8 cellular contexts compared by ENCODE assay signal in genomic region chr2:43105586-43106562, GRCh38.
DNase-seq lines count a peak whose midpoint lies in the region; ATAC-seq, FAIRE-seq and TF ChIP-seq lines count a peak whose summit lies in the region.

No MANE protein-coding gene starts in this region.

- TF ChIP-seq CTCF in AG04450 (IDR thresholded peaks at IDR 0.05; ENCODE audit: low read depth, low read length): peak; percentile 60

- no peak for FAIRE-seq in H54 (lab: Jason Lieb, UNC)

- CTCF ChIA-PET in AG04450 (lab: Charles Lee): interaction anchor here (0.8 to 2.2 kb wide), 13 partner anchors 11 to 226 kb away, joined by 3 to 6 read pairs (median 3); no protein-coding TSS in a partner anchor

- H3K9me3 ChIP-seq in AG04450 (ENCODE audit: control insufficient read depth, insufficient read depth, low read length): no peaks in the 10 kb centered on the region; the same call in none of the 2 replicates

- DNase-seq in AG04450 (ENCODE audit: low read depth, low spot score): peak; percentile 59
- DNase-seq in H54 (ENCODE audit: insufficient read length, low spot score): peak; percentile 41
- peak; percentile 86 for DNase-seq in RPMI8226
- peak; percentile 42 for DNase-seq in fibroblast of gingiva (ENCODE audit: low read depth)
- DNase-seq in pons (ENCODE audit: low spot score): peak; percentile 78
- no peak for DNase-seq in T-helper 9 cell

- ATAC-seq in GM18520 (IDR thresholded peaks at IDR 0.05; ENCODE audit: unreplicated experiment) (no peak), GM21447 (IDR thresholded peaks at IDR 0.05; ENCODE audit: unreplicated experiment) (no peak)

- POLR2A ChIA-PET in AG04450 (lab: Yijun Ruan, JAX): interaction anchor here (0.8 to 1.5 kb wide), 2 partner anchors 64 to 114 kb away, joined by 3 to 4 read pairs; no protein-coding TSS in a partner anchor

- H3K27ac ChIP-seq in AG04450 (ENCODE audit: low read depth, low read length): peak overlapping the region; percentile 70

- no peak overlapping the region for H3K4me3 ChIP-seq in AG04450 (ENCODE audit: low read depth, low read length)

- H3K27me3 ChIP-seq in AG04450 (ENCODE audit: control insufficient read depth, insufficient read depth, low read length): no peaks in the 10 kb centered on the region

- TF ChIP-seq POLR2A in H54 (IDR thresholded peaks at IDR 0.05; ENCODE audit: low read depth, low read length): no peak
